25 cellular contexts compared by ENCODE assay signal in genomic region chr6:168943231-168943905, GRCh38.
"Had no signal": no experiment of that assay in that cellular context is flagged by ENCODE, and none has a peak within 500 bp of the region (broad histone marks: within the 10 kb centered on the region; RNA-seq: fewer than 3 reads in every experiment).

No MANE protein-coding gene starts in this region.

- H3K4me3 ChIP-seq: adrenal gland had no signal

- H3K27ac ChIP-seq: adrenal gland, KMS-11, WERI-Rb-1 had no signal

- H3K4me1 ChIP-seq: adrenal gland had no signal

- H3K27me3 ChIP-seq: adrenal gland had no signal

- H3K36me3 ChIP-seq: adrenal gland, WERI-Rb-1 had no signal

- ATAC-seq: activated CD8-positive, alpha-beta T cell treated with anti-CD3 and anti-CD28 coated beads for 36 hours; activated naive CD4-positive, alpha-beta T cell treated with anti-CD3 and anti-CD28 coated beads, Interleukin-2, amount 50 U/mL, for 72 hours; SK-N-SH treated with all-trans-retinoic acid at 6 μM for 48 hours had no signal

- H3K4me2 ChIP-seq: KMS-11 had no signal

- DNase-seq: activated CD4-positive, alpha-beta T cell treated with anti-CD3 and anti-CD28 coated beads, Interleukin-2, amount 10 ng/mL, durations not matched to agents 24 days and 14 days; activated CD4-positive, alpha-beta T cell treated with anti-CD3 and anti-CD28 coated beads, Interleukin-2, amount 50 U/mL, for 4 hours; activated CD8-positive, alpha-beta T cell treated with anti-CD3 and anti-CD28 coated beads for 36 hours; activated gamma-delta T cell treated with Interleukin-2 at 50 U/mL for 16 hours; activated naive CD4-positive, alpha-beta T cell treated with anti-CD3 and anti-CD28 coated beads for 36 hours; activated T-cell treated with anti-CD3 and anti-CD28 coated beads, Interleukin-2, amount 50 U/mL, for 24 hours; adrenal gland; MM.1S; MV-4-11; NCI-H1105; NCI-H1417 treated with DMSO at 0.1 percent for 48 hours; NCI-H187 treated with DMSO at 0.1 percent for 48 hours; NCI-H2081; NCI-H226; NCI-H446 treated with DMSO at 0.1 percent for 48 hours; NCI-H524; NCI-H69; SHP77 treated with DMSO at 0.1 percent for 48 hours; T-helper 1 cell; T-helper 2 cell; T-helper 9 cell; WERI-Rb-1 had no signal

- H3K9me3 ChIP-seq: adrenal gland had no signal
